8 cellular contexts compared by ENCODE assay signal in the genomic region with DNA sequence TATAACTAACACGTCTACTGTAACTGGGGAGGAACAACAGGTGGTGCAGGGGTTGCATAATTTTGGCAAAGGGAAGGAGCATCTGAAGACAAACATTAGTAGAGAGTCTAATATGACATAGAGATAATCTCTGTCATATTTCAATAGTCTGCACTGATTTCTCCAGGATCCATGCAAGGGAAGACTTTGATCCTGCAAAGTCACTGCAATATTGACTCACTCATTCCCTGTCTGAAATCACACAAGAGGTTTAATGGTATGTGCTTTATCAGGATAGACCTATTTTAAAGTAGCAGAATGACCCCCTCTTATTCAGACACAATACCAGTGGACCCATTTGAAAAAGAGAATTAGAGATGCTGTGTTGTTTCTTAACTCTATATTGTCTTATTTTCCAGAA.
"Had no signal": no experiment of that assay in that cellular context is flagged by ENCODE, and none has a peak within 500 bp of the region (broad histone marks: within the 10 kb centered on the region; RNA-seq: fewer than 3 reads in every experiment).

No MANE protein-coding gene starts in this region.

- H3K4me2 ChIP-seq: GM23338 had no signal

- ATAC-seq: GM23338, HCT116, K562 had no signal

- H2AFZ ChIP-seq: GM23338 had no signal

- H3K4me3 ChIP-seq: GM23338, HAP-1, K562 had no signal

- DNase-seq: H7, IMR-90, KG1 had no signal

- FAIRE-seq: H1, K562 had no signal

- H3K9me3 ChIP-seq: HAP-1 had no signal

- H3K36me3 ChIP-seq: HAP-1 had no signal
